In genomic region chr5:108703313-108703712, GRCh38 we compare ENCODE assay signal across 23 cellular contexts. TPM values are rescaled to one million over a fixed set of nuclear protein-coding genes. Genes with fewer than 3 reads are reported as not detected.
DNase-seq lines count a peak whose midpoint lies in the region; ATAC-seq and TF ChIP-seq lines count a peak whose summit lies in the region.
"Had no signal": no experiment of that assay in that cellular context is flagged by ENCODE, and none has a peak within 500 bp of the region (broad histone marks: within the 10 kb centered on the region; RNA-seq: fewer than 3 reads in every experiment).

No MANE protein-coding gene starts in this region.

- no peak overlapping the region for H3K4me3 Mint-ChIP-seq in stimulated activated effector memory CD8-positive, alpha-beta T cell treated with anti-CD3 and anti-CD28 coated beads, Interleukin-12 subunit alpha, Interleukin-12 subunit beta, amount 100 ng/mL, for 72 hours
- H3K4me3 Mint-ChIP-seq: CD4-positive, CD25-positive, alpha-beta regulatory T cell; IgD-negative memory B cell had no signal

- no peak overlapping the region for H3K27ac Mint-ChIP-seq in stimulated activated effector memory CD8-positive, alpha-beta T cell treated with anti-CD3 and anti-CD28 coated beads, Interleukin-12 subunit alpha, Interleukin-12 subunit beta, amount 100 ng/mL, for 72 hours
- H3K27ac Mint-ChIP-seq: CD4-positive, CD25-positive, alpha-beta regulatory T cell; IgD-negative memory B cell had no signal

- 66 to 68% (median 68%) methylated on average over 5 of the region's 5 CpGs for WGBS in psoas muscle, 3 donors

- H3K4me1 Mint-ChIP-seq in stimulated activated effector memory CD8-positive, alpha-beta T cell treated with anti-CD3 and anti-CD28 coated beads, Interleukin-12 subunit alpha, Interleukin-12 subunit beta, amount 100 ng/mL, for 72 hours = no peaks in the 10 kb centered on the region
- H3K4me1 Mint-ChIP-seq: CD4-positive, CD25-positive, alpha-beta regulatory T cell had no signal

- H3K4me1 ChIP-seq in psoas muscle = no peaks in the 10 kb centered on the region

- H3K27me3 ChIP-seq in psoas muscle (ENCODE audit: insufficient read depth in 3 of 3, low read length in 2 of 3) = no peaks in the 10 kb centered on the region
- H3K27me3 ChIP-seq: BLaER1 had no signal

- no peaks in the 10 kb centered on the region for H3K9me3 Mint-ChIP-seq in stimulated activated effector memory CD8-positive, alpha-beta T cell treated with anti-CD3 and anti-CD28 coated beads, Interleukin-12 subunit alpha, Interleukin-12 subunit beta, amount 100 ng/mL, for 72 hours
- H3K9me3 Mint-ChIP-seq: CD4-positive, CD25-positive, alpha-beta regulatory T cell; IgD-negative memory B cell had no signal

- TF ChIP-seq CTCF in psoas muscle (IDR thresholded peaks at IDR 0.05) = no peak

- no peak overlapping the region for H3K4me3 ChIP-seq in psoas muscle
- H3K4me3 ChIP-seq: BLaER1 had no signal

- ATAC-seq in stimulated activated effector memory CD8-positive, alpha-beta T cell treated with anti-CD3 and anti-CD28 coated beads, Interleukin-12 subunit alpha, Interleukin-12 subunit beta, amount 100 ng/mL, for 72 hours = peak; percentile 70
- ATAC-seq in GM19023 (IDR thresholded peaks at IDR 0.05; ENCODE audit: unreplicated experiment) (no peak), GM19395 (IDR thresholded peaks at IDR 0.05; ENCODE audit: unreplicated experiment) (no peak), psoas muscle (no peak)
- ATAC-seq: PC-3 had no signal

- no peaks in the 10 kb centered on the region for H3K36me3 ChIP-seq in psoas muscle (ENCODE audit: insufficient read depth in 1 of 2, low read depth in 1 of 2)
- H3K36me3 ChIP-seq: BLaER1 had no signal

- DNase-seq in NCI-H748 (lab: John Stamatoyannopoulos, UW; ENCODE audit: unreplicated experiment) (peak; percentile 6), NCI-H748 treated with DMSO at 0.1 percent for 48 hours (lab: John Stamatoyannopoulos, UW) (no peak), NCI-H82 treated with DMSO at 0.1 percent for 48 hours (lab: John Stamatoyannopoulos, UW; ENCODE audit: unreplicated experiment) (peak; percentile 59), inferior parietal cortex (ENCODE audit: extremely low spot score) (peak; percentile 17), psoas muscle (no peak)
- no peak for DNase-seq in stimulated activated effector memory CD8-positive, alpha-beta T cell treated with anti-CD3 and anti-CD28 coated beads, Interleukin-12 subunit alpha, Interleukin-12 subunit beta, amount 100 ng/mL, for 72 hours (ENCODE audit: low spot score in 2 of 2)
- DNase-seq: CD4-positive, CD25-positive, alpha-beta regulatory T cell; HCEC 1CT; NCI-H1048; NCI-H1417; NCI-H1694 treated with DMSO at 0.1 percent for 48 hours; NCI-H2081; NCI-H2171 treated with DMSO at 0.1 percent for 48 hours; NCI-H345; NCI-H510A treated with DMSO at 0.1 percent for 48 hours; NK-92 treated with Interleukin-12 subunit alpha and Interleukin-12 subunit beta, amount 100 ng/mL, for 24 hours; PC-3; SK-N-SH; SW 1271 had no signal

- no peak overlapping the region for H3K27ac ChIP-seq in psoas muscle
- H3K27ac ChIP-seq: BLaER1 had no signal

- intact Hi-C loops in psoas muscle (cut with DNase I) = no loop called here

- no peaks in the 10 kb centered on the region for H3K9me3 ChIP-seq in psoas muscle
- H3K9me3 ChIP-seq: BLaER1, SK-N-SH had no signal

- no peaks in the 10 kb centered on the region for H3K36me3 Mint-ChIP-seq in stimulated activated effector memory CD8-positive, alpha-beta T cell treated with anti-CD3 and anti-CD28 coated beads, Interleukin-12 subunit alpha, Interleukin-12 subunit beta, amount 100 ng/mL, for 72 hours
- H3K36me3 Mint-ChIP-seq: CD4-positive, CD25-positive, alpha-beta regulatory T cell had no signal

RNA-seq across cellular contexts. Expression of gene FER, which starts 44.4 kb away (rescaled TPM):
- total RNA-seq in psoas muscle = 1 to 10 TPM; 4.6 to 7.6 (median 5.3) TPM
- polyA plus RNA-seq in psoas muscle = 1 to 10 TPM in 2 of 3 donors, under 1 TPM in 1; 0.66 to 3.2 (median 1.3) TPM

Comparison
In these comparisons a context has a peak if more than half of its experiments do, and no peak if none do; other contexts are left out.
1. DNase-seq: peak in NCI-H748 (single experiment), NCI-H82 treated with DMSO at 0.1 percent for 48 hours (single experiment) and inferior parietal cortex (single experiment); none in NCI-H748 treated with DMSO at 0.1 percent for 48 hours (single experiment), stimulated activated effector memory CD8-positive, alpha-beta T cell treated with anti-CD3 and anti-CD28 coated beads, Interleukin-12 subunit alpha, Interleukin-12 subunit beta, amount 100 ng/mL, for 72 hours (0 of 2) and psoas muscle (0 of 2).